Comparison of ENCODE assay signal across 8 cellular contexts in genomic region chr2:131093843-131094654, GRCh38. TPM values are rescaled to one million over a fixed set of nuclear protein-coding genes. Genes with fewer than 3 reads are reported as not detected.
DNase-seq lines count a peak whose midpoint lies in the region; ATAC-seq and TF ChIP-seq lines count a peak whose summit lies in the region.
"Not testable (repeated sequence)": the region's sequence is repeated elsewhere in the genome, so short reads cannot be mapped to it uniquely, and the experiment has no call there.

No MANE protein-coding gene starts in this region.

- not testable (repeated sequence) for H3K9me3 Mint-ChIP-seq in activated naive CD8-positive, alpha-beta T cell (ENCODE audit: low read depth)

- 31% methylated on average over 23 of the region's 34 CpGs for WGBS in right lobe of liver (ENCODE audit: insufficient coverage, low coverage, low lambda C conversion rate, missing lambda C conversion rate)
- WGBS in aorta, 2 donors = 43 to 44% methylated on average over 34 of the region's 34 CpGs

- peak overlapping the region; percentile 93 for H3K4me3 Mint-ChIP-seq in activated naive CD8-positive, alpha-beta T cell

- not testable (repeated sequence) for DNase-seq in SJSA1 (ENCODE audit: low read depth in 1 of 2, low spot score in 2 of 2); epithelial cell of proximal tubule (ENCODE audit: low read depth); gastrocnemius medialis; aorta
- DNase-seq in right lobe of liver = peak in 1 of 3 donors; percentile 51

- in situ Hi-C loops in gastrocnemius medialis (cut with MboI; ENCODE audit: low sequenced_read_pairs in 4 of 4) = loop anchor here in 1 of 4 donors (25.0 kb wide), 1 partner anchor 732 kb away; the partner anchor contains the start of gene PTPN18

- H3K36me3 Mint-ChIP-seq in activated naive CD8-positive, alpha-beta T cell = not testable (repeated sequence)

- TF ChIP-seq POLR2A in right lobe of liver (IDR thresholded peaks at IDR 0.05); gastrocnemius medialis (IDR thresholded peaks at IDR 0.05): not testable (repeated sequence)

- peak overlapping the region; percentile 100 for H3K4me3 ChIP-seq in SJSA1
- H3K4me3 ChIP-seq in epithelial cell of proximal tubule (ENCODE audit: low read depth, low read length) = peak overlapping the region; percentile 56
- H3K4me3 ChIP-seq in right lobe of liver = peak overlapping the region; percentile 66 to 77 (median 69)
- peak overlapping the region; percentile 54 to 77 (median 75) for H3K4me3 ChIP-seq in gastrocnemius medialis
- peak overlapping the region; percentile 79 to 95 for H3K4me3 ChIP-seq in aorta (ENCODE audit: low read length in 2 of 2)

- peaks cover 24% of the 10 kb centered on the region for H3K36me3 ChIP-seq in SJSA1
- not testable (repeated sequence) for H3K36me3 ChIP-seq in right lobe of liver; gastrocnemius medialis; aorta (ENCODE audit: control insufficient read depth in 1 of 2, insufficient read depth in 2 of 2, low read length in 1 of 2)

- H3K27me3 Mint-ChIP-seq in activated naive CD8-positive, alpha-beta T cell = not testable (repeated sequence)

- peak; percentile 9 for ATAC-seq in GM18511 (IDR thresholded peaks at IDR 0.05; ENCODE audit: unreplicated experiment)
- peak; percentile 6 for ATAC-seq in HG03095 (IDR thresholded peaks at IDR 0.05; ENCODE audit: unreplicated experiment)
- ATAC-seq in right lobe of liver = peak in 1 of 4 donors; percentile 2
- ATAC-seq in gastrocnemius medialis = peak in 1 of 2 donors; percentile 4
- not testable (repeated sequence) for ATAC-seq in aorta (ENCODE audit: low FRiP score)

- peaks cover 23% of the 10 kb centered on the region for H3K4me1 Mint-ChIP-seq in activated naive CD8-positive, alpha-beta T cell (ENCODE audit: low read depth)

- H3K4me1 ChIP-seq in SJSA1 (replicated peaks); aorta (ENCODE audit: control insufficient read depth in 1 of 2, insufficient read depth in 2 of 2, low read length in 2 of 2): not testable (repeated sequence)
- H3K4me1 ChIP-seq in right lobe of liver (peaks cover 0 to 12% (median 6%) of the 10 kb centered on the region in 4 donors), gastrocnemius medialis (peaks cover 9 to 17% of the 10 kb centered on the region in 2 donors)

- H3K27me3 ChIP-seq in SJSA1 (replicated peaks); right lobe of liver; gastrocnemius medialis; aorta (ENCODE audit: control insufficient read depth in 1 of 2, insufficient read depth in 2 of 2, low read length in 1 of 2): not testable (repeated sequence)

- intact Hi-C loops in right lobe of liver (cut with DNase I) = not testable (repeated sequence)
- intact Hi-C loops in gastrocnemius medialis (cut with DNase I; ENCODE audit: low total_unique reads) (loop anchor here (1.0 to 5.0 kb wide), 3 partner anchors 10 to 752 kb away; partner anchors contain the start of gene IMP4), aorta (cut with DNase I) (loop anchor here in 1 of 2 donors (5.0 kb wide), 1 partner anchor 297 kb away; no protein-coding TSS in a partner anchor)

- not testable (repeated sequence) for H3K9me3 ChIP-seq in SJSA1 (replicated peaks); right lobe of liver; gastrocnemius medialis; aorta (ENCODE audit: control insufficient read depth, low read length)

- H3K27ac Mint-ChIP-seq in activated naive CD8-positive, alpha-beta T cell = peak overlapping the region; percentile 92

- not testable (repeated sequence) for TF ChIP-seq CTCF in epithelial cell of proximal tubule (conservative IDR thresholded peaks at IDR 0.05; ENCODE audit: low read depth, low read length); right lobe of liver (IDR thresholded peaks at IDR 0.05); gastrocnemius medialis (IDR thresholded peaks at IDR 0.05 in 4 of 5, conservative IDR thresholded peaks at IDR 0.05 in 1 of 5)

- peak overlapping the region; percentile 96 for H3K27ac ChIP-seq in SJSA1
- H3K27ac ChIP-seq in right lobe of liver = peak overlapping the region; percentile 86 to 92 (median 92)
- H3K27ac ChIP-seq in gastrocnemius medialis = peak overlapping the region; percentile 82 to 95 (median 88)
- H3K27ac ChIP-seq in aorta (ENCODE audit: low read depth in 1 of 2, low read length in 2 of 2) = peak overlapping the region; percentile 20 to 95

RNA-seq across cellular contexts. Expression of gene FAM168B, which starts 0.8 kb away (rescaled TPM):
- total RNA-seq in SJSA1 (2014; rRNA removed; shearing (Covaris generic)) = 119 and 138 TPM in 2 replicates
- total RNA-seq in epithelial cell of proximal tubule (97.3 and 137 TPM in 2 replicates), right lobe of liver (10 to 100 TPM; 28.1 to 69.7 (median 33.9) TPM), gastrocnemius medialis (100 to 1,000 TPM; 147 to 172 (median 157) TPM), aorta (10 to 100 TPM; 80.3 to 86.7 TPM)
- 10 to 100 TPM; 31.3 to 35.8 TPM for polyA plus RNA-seq in aorta

RNA-seq across cellular contexts. Expression of gene PLEKHB2, which starts 11.1 kb away (rescaled TPM):
- 96.6 and 119 TPM in 2 replicates for total RNA-seq in SJSA1 (2014; rRNA removed; shearing (Covaris generic))
- 94.0 and 131 TPM in 2 replicates for total RNA-seq in epithelial cell of proximal tubule
- 10 to 100 TPM in 4 of 6 experiments, 1 to 10 TPM in 2; 8.9 to 22.3 (median 17.5) TPM for total RNA-seq in right lobe of liver
- total RNA-seq in gastrocnemius medialis = 100 to 1,000 TPM in 1 of 4 donors, 10 to 100 TPM in 3; 24.0 to 105 (median 68.3) TPM
- 10 to 100 TPM; 23.8 to 41.3 TPM for total RNA-seq in aorta
- polyA plus RNA-seq in aorta = 10 to 100 TPM; 17.4 to 31.3 TPM
